11 cellular contexts compared by ENCODE assay signal in genomic region chr6:37303091-37303620, GRCh38. TPM values are rescaled to one million over a fixed set of nuclear protein-coding genes. Genes with fewer than 3 reads are reported as not detected.
DNase-seq lines count a peak whose midpoint lies in the region; ATAC-seq and TF ChIP-seq lines count a peak whose summit lies in the region.
"Had no signal": no experiment of that assay in that cellular context is flagged by ENCODE, and none has a peak within 500 bp of the region (broad histone marks: within the 10 kb centered on the region; RNA-seq: fewer than 3 reads in every experiment).

No MANE protein-coding gene starts in this region.

- H3K36me3 Mint-ChIP-seq in activated CD4-positive, alpha-beta T cell treated with anti-CD3 and anti-CD28 coated beads, Interleukin-2, amount 10 ng/mL, durations not matched to agents 24 days and 14 days (ENCODE audit: low read depth), result peaks cover 55% of the 10 kb centered on the region

- ATAC-seq in GM18498 (IDR thresholded peaks at IDR 0.05; ENCODE audit: unreplicated experiment), result no peak

- no peak for TF ChIP-seq POLR2A in lower leg skin (IDR thresholded peaks at IDR 0.05)

- no peaks in the 10 kb centered on the region for H3K27me3 Mint-ChIP-seq in activated CD4-positive, alpha-beta T cell treated with anti-CD3 and anti-CD28 coated beads, Interleukin-2, amount 10 ng/mL, durations not matched to agents 24 days and 14 days

- no peak for DNase-seq in activated CD4-positive, alpha-beta T cell treated with anti-CD3 and anti-CD28 coated beads, Interleukin-2, amount 10 ng/mL, durations not matched to agents 24 days and 14 days
- no peak for DNase-seq in activated CD4-positive, alpha-beta T cell treated with anti-CD3 and anti-CD28 coated beads, Interleukin-2, amount 50 U/mL, for 48 hours
- DNase-seq in epithelial cell of esophagus (ENCODE audit: low read depth) (peak; percentile 28), renal cortical epithelial cell (ENCODE audit: low read depth) (peak; percentile 61), hippocampal formation (lab: John Stamatoyannopoulos, UW) (no peak), lower leg skin (ENCODE audit: low spot score in 2 of 2) (no peak)
- DNase-seq: GF-D8, NCI-H1048, NCI-H2081 treated with DMSO at 0.1 percent for 48 hours had no signal

- H3K4me1 Mint-ChIP-seq in activated CD4-positive, alpha-beta T cell treated with anti-CD3 and anti-CD28 coated beads, Interleukin-2, amount 10 ng/mL, durations not matched to agents 24 days and 14 days, result peaks cover 23% of the 10 kb centered on the region

- H3K9me3 Mint-ChIP-seq in activated CD4-positive, alpha-beta T cell treated with anti-CD3 and anti-CD28 coated beads, Interleukin-2, amount 10 ng/mL, durations not matched to agents 24 days and 14 days, result no peaks in the 10 kb centered on the region

- no peak overlapping the region for H3K4me3 Mint-ChIP-seq in activated CD4-positive, alpha-beta T cell treated with anti-CD3 and anti-CD28 coated beads, Interleukin-2, amount 10 ng/mL, durations not matched to agents 24 days and 14 days

- peak overlapping the region; percentile 11 for H3K27ac Mint-ChIP-seq in activated CD4-positive, alpha-beta T cell treated with anti-CD3 and anti-CD28 coated beads, Interleukin-2, amount 10 ng/mL, durations not matched to agents 24 days and 14 days

- H3K4me3 ChIP-seq in GM08714 (ENCODE audit: low read length), result peak overlapping the region; percentile 41; the same call in 1 of the 2 replicates
- H3K4me3 ChIP-seq in epithelial cell of esophagus (ENCODE audit: low read length), result no peak overlapping the region
- no peak overlapping the region for H3K4me3 ChIP-seq in lower leg skin (ENCODE audit: low read depth, poor library complexity, severe bottlenecking)

- intact Hi-C loops in activated CD4-positive, alpha-beta T cell treated with anti-CD3 and anti-CD28 coated beads, Interleukin-2, amount 10 ng/mL, durations not matched to agents 24 days and 14 days (cut with micrococcal nuclease), result no loop called here
- intact Hi-C loops in lower leg skin (cut with DNase I; ENCODE audit: low total_unique reads), result no loop called here

- WGBS in lower leg skin, 2 donors, result 62 to 68% methylated on average over 6 of the region's 6 CpGs

- no peak for TF ChIP-seq CTCF in epithelial cell of esophagus (IDR thresholded peaks at IDR 0.05; ENCODE audit: insufficient read depth, low read depth, low read length, missing control alignments)
- TF ChIP-seq CTCF in lower leg skin (IDR thresholded peaks at IDR 0.05), result no peak

RNA-seq across cellular contexts. Expression of gene TMEM217, which starts 45.2 kb away (rescaled TPM):
- 4.1 and 6.1 TPM in 2 replicates for total RNA-seq in activated CD4-positive, alpha-beta T cell treated with anti-CD3 and anti-CD28 coated beads, Interleukin-2, amount 10 ng/mL, durations not matched to agents 24 days and 14 days
- total RNA-seq in renal cortical epithelial cell (5.7 and 13.0 TPM in 2 replicates), lower leg skin (1 to 10 TPM in 2 of 4 donors, under 1 TPM in 2; 0.46 to 2.3 (median 1.0) TPM)

RNA-seq across cellular contexts. Expression of gene TBC1D22B, which starts 45.6 kb away (rescaled TPM):
- total RNA-seq in activated CD4-positive, alpha-beta T cell treated with anti-CD3 and anti-CD28 coated beads, Interleukin-2, amount 10 ng/mL, durations not matched to agents 24 days and 14 days, result 17.2 and 18.7 TPM in 2 replicates
- 8.2 and 12.5 TPM in 2 replicates for total RNA-seq in renal cortical epithelial cell
- 10 to 100 TPM; 14.8 to 19.6 (median 17.6) TPM for total RNA-seq in lower leg skin

RNA-seq across cellular contexts. Expression of gene RNF8, which starts 50.6 kb away (rescaled TPM):
- total RNA-seq in activated CD4-positive, alpha-beta T cell treated with anti-CD3 and anti-CD28 coated beads, Interleukin-2, amount 10 ng/mL, durations not matched to agents 24 days and 14 days, result 29.4 and 32.0 TPM in 2 replicates
- total RNA-seq in renal cortical epithelial cell (24.5 and 31.3 TPM in 2 replicates), lower leg skin (10 to 100 TPM in 3 of 4 donors, 1 to 10 TPM in 1; 7.1 to 16.2 (median 12.9) TPM)

Comparison
In these comparisons a context has a peak if more than half of its experiments do, and no peak if none do; other contexts are left out.
1. DNase-seq: peak in epithelial cell of esophagus (single experiment) and renal cortical epithelial cell (single experiment); none in activated CD4-positive, alpha-beta T cell treated with anti-CD3 and anti-CD28 coated beads, Interleukin-2, amount 10 ng/mL, durations not matched to agents 24 days and 14 days (single experiment), activated CD4-positive, alpha-beta T cell treated with anti-CD3 and anti-CD28 coated beads, Interleukin-2, amount 50 U/mL, for 48 hours (0 of 2), hippocampal formation (0 of 2) and lower leg skin (0 of 2).